21 cellular contexts compared by ENCODE assay signal in the genomic region with DNA sequence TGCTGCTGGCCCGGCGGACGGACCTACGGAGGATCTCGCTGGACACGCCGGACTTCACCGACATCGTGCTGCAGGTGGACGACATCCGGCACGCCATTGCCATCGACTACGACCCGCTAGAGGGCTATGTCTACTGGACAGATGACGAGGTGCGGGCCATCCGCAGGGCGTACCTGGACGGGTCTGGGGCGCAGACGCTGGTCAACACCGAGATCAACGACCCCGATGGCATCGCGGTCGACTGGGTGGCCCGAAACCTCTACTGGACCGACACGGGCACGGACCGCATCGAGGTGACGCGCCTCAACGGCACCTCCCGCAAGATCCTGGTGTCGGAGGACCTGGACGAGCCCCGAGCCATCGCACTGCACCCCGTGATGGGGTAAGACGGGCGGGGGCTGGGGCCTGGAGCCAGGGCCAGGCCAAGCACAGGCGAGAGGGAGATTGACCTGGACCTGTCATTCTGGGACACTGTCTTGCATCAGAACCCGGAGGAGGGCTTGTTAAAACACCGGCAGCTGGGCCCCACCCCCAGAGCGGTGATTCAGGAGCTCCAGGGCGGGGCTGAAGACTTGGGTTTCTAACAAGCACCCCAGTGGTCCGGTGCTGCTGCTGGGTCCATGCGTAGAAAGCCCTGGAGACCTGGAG.
DNase-seq lines count a peak whose midpoint lies in the region; ATAC-seq, FAIRE-seq and TF ChIP-seq lines count a peak whose summit lies in the region.
"Had no signal": no experiment of that assay in that cellular context is flagged by ENCODE, and none has a peak within 500 bp of the region (broad histone marks: within the 10 kb centered on the region; RNA-seq: fewer than 3 reads in every experiment).

No MANE protein-coding gene starts in this region.

- H3K9ac ChIP-seq in K562 (ENCODE audit: insufficient read depth in 1 of 2, low read depth in 2 of 2, low read length in 2 of 2) = peak overlapping the region in 1 of 2 experiments; percentile 42; a peak in 1 of 4 replicates
- H3K9ac ChIP-seq: KMS-11 had no signal

- H4K20me1 ChIP-seq in K562 (replicated peaks; ENCODE audit: control insufficient read depth, insufficient read depth, low read length) = peaks cover 14% of the 10 kb centered on the region; the same call in 1 of the 2 replicates

- intact Hi-C loops in K562 (cut with micrococcal nuclease) = no loop called here
- intact Hi-C loops in right lobe of liver (cut with DNase I) = loop anchor here (5.0 to 10.0 kb wide), 3 partner anchors 72 to 129 kb away; a partner anchor contains a TSS
- intact Hi-C loops in cardiac septum (cut with DNase I) = no loop called here

- H3K79me2 ChIP-seq in K562 (ENCODE audit: control insufficient read depth, insufficient read depth, low read length) = peaks cover 5% of the 10 kb centered on the region; the same call in 1 of the 3 replicates

- no peak overlapping the region for H3K27ac ChIP-seq in K562 (ENCODE audit: extremely low read depth, low read depth, low read length)
- H3K27ac ChIP-seq in right lobe of liver = peak overlapping the region; percentile 64 to 87 (median 73)
- H3K27ac ChIP-seq: KMS-11 had no signal

- no peak overlapping the region for H3K4me2 ChIP-seq in K562 (ENCODE audit: insufficient read depth, low read length)
- H3K4me2 ChIP-seq: KMS-11 had no signal

- H3K27me3 ChIP-seq in K562 (ENCODE audit: control insufficient read depth in 2 of 2, insufficient read depth in 2 of 2, low read length in 2 of 2) (no peaks in the 10 kb centered on the region), right lobe of liver (no peaks in the 10 kb centered on the region)
- H3K27me3 ChIP-seq: BLaER1 had no signal

- POLR2A ChIA-PET in K562 (lab: Yijun Ruan, JAX) = no interaction called here

- CTCF ChIA-PET in K562 (lab: Yijun Ruan, JAX; ENCODE audit: low intra/inter-chr PET ratio) = no interaction called here

- H3K4me1 ChIP-seq in K562 (replicated peaks in 1 of 2; ENCODE audit: control insufficient read depth in 2 of 2, insufficient read depth in 2 of 2, low read length in 2 of 2) = peaks cover 0 to 18% of the 10 kb centered on the region in 2 experiments; a peak in 1 of 5 replicates
- peaks cover 0 to 53% (median 21%) of the 10 kb centered on the region in 4 donors for H3K4me1 ChIP-seq in right lobe of liver

- no peak for TF ChIP-seq POLR2A in NB4 (IDR thresholded peaks at IDR 0.05; ENCODE audit: extremely low read depth, insufficient read length)
- no peak for TF ChIP-seq POLR2A in K562 (conservative IDR thresholded peaks at IDR 0.05)
- no peak for TF ChIP-seq POLR2A in right lobe of liver (IDR thresholded peaks at IDR 0.05)

- WGBS in K562 (ENCODE audit: insufficient coverage, low coverage, missing lambda C conversion rate) = 91% methylated on average over 36 of the region's 52 CpGs
- WGBS in right lobe of liver (ENCODE audit: insufficient coverage, low coverage, low lambda C conversion rate, missing lambda C conversion rate) = 49% methylated on average over 4 of the region's 52 CpGs

- ATAC-seq in K562 (peak; percentile 80), right lobe of liver (peak; percentile 52 to 65 (median 61))

- H2AFZ ChIP-seq in K562 (ENCODE audit: low read depth, low read length) = no peak overlapping the region

- no peak for FAIRE-seq in K562 (lab: Jason Lieb, UNC)

- H3K9me1 ChIP-seq in K562 (ENCODE audit: control insufficient read depth, insufficient read depth, low read length) = no peaks in the 10 kb centered on the region

- in situ Hi-C loops in ACHN (cut with HindIII; ENCODE audit: low pct_ligation_motif_present, low pct_unique_long_range_greater_than_20kb, low sequenced_read_pairs) (no loop called here), K562 (cut with MboI) (no loop called here)

- BruUV-seq in K562 (replicated peaks; lab: Mats Ljungman, UMichigan) = no TSS peak

- H3K9me3 ChIP-seq in K562 (replicated peaks; ENCODE audit: control insufficient read depth, insufficient read depth, low read depth, low read length) (no peaks in the 10 kb centered on the region), right lobe of liver (no peaks in the 10 kb centered on the region)
- H3K9me3 ChIP-seq: BLaER1 had no signal

- TF ChIP-seq CTCF in NB4 (IDR thresholded peaks at IDR 0.05; ENCODE audit: low read depth, low read length) = no peak
- TF ChIP-seq CTCF in K562 (IDR thresholded peaks at IDR 0.05 in 2 of 3, conservative IDR thresholded peaks at IDR 0.05 in 1 of 3; ENCODE audit: insufficient read depth in 2 of 3, low read depth in 1 of 3, low read length in 3 of 3) = no peak
- TF ChIP-seq CTCF in right lobe of liver (IDR thresholded peaks at IDR 0.05) = no peak

- no peak for TF ChIP-seq RAD21 in K562 (CRISPR knock-in tag; conservative IDR thresholded peaks at IDR 0.05 in 1 of 2, IDR thresholded peaks at IDR 0.05 in 1 of 2)

- TF ChIP-seq EP300 in K562 (IDR thresholded peaks at IDR 0.05; ENCODE audit: low read length) = no peak

- H3K4me3 ChIP-seq in NB4 (ENCODE audit: low read depth, low read length) (no peak overlapping the region), K562 (no peak overlapping the region), right lobe of liver (no peak overlapping the region)
- H3K4me3 ChIP-seq: BLaER1 had no signal

- peaks cover 47% of the 10 kb centered on the region; the same call in 2 of the 3 replicates for H3K36me3 ChIP-seq in K562 (ENCODE audit: control insufficient read depth, insufficient read depth, low read length)
- peaks cover 0 to 15% (median 2%) of the 10 kb centered on the region in 4 donors for H3K36me3 ChIP-seq in right lobe of liver

- DNase-seq in ACHN (peak; percentile 2), NB4 (ENCODE audit: low read depth) (peak; percentile 31), K562 (ENCODE audit: extremely low read depth in 1 of 4, low spot score in 3 of 4) (peak in 1 of 4 experiments; percentile 23), right lobe of liver (peak; percentile 79 to 85 (median 83)), cardiac septum (ENCODE audit: low spot score) (no peak), NCI-H128 (lab: John Stamatoyannopoulos, UW; ENCODE audit: unreplicated experiment) (no peak)
- no peak for DNase-seq in effector CD8-positive, alpha-beta T cell (lab: John Stamatoyannopoulos, UW)
- DNase-seq: CD4-positive, CD25-positive, alpha-beta regulatory T cell; DMS153; DND-41; H7; HFFc6; IMR-90; NCI-H1105 treated with DMSO at 0.1 percent for 48 hours; NCI-H2029; NCI-H446; NCI-H524 treated with DMSO at 0.1 percent for 48 hours; NCI-H774; SHP77 had no signal

TF ChIP-seq in K562, 482 proteins besides CTCF, POLR2A, EP300 and RAD21 (continues in another document):
- TF ChIP-seq, protein P1, sequence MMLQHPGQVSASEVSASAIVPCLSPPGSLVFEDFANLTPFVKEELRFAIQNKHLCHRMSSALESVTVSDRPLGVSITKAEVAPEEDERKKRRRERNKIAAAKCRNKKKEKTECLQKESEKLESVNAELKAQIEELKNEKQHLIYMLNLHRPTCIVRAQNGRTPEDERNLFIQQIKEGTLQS (IDR thresholded peaks at IDR 0.05) = peak; percentile 50; the same call in 1 of the 2 replicates
- TF ChIP-seq, protein P1 (CRISPR knock-in tag; conservative IDR thresholded peaks at IDR 0.05) = no peak
- TF ChIP-seq, protein P2, sequence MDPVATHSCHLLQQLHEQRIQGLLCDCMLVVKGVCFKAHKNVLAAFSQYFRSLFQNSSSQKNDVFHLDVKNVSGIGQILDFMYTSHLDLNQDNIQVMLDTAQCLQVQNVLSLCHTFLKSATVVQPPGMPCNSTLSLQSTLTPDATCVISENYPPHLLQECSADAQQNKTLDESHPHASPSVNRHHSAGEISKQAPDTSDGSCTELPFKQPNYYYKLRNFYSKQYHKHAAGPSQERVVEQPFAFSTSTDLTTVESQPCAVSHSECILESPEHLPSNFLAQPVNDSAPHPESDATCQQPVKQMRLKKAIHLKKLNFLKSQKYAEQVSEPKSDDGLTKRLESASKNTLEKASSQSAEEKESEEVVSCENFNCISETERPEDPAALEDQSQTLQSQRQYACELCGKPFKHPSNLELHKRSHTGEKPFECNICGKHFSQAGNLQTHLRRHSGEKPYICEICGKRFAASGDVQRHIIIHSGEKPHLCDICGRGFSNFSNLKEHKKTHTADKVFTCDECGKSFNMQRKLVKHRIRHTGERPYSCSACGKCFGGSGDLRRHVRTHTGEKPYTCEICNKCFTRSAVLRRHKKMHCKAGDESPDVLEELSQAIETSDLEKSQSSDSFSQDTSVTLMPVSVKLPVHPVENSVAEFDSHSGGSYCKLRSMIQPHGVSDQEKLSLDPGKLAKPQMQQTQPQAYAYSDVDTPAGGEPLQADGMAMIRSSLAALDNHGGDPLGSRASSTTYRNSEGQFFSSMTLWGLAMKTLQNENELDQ (CRISPR knock-in tag; IDR thresholded peaks at IDR 0.05; ENCODE audit: borderline replicate concordance) = no peak
- TF ChIP-seq FOXJ3 (CRISPR knock-in tag; IDR thresholded peaks at IDR 0.05) (no peak), NFIC (IDR thresholded peaks at IDR 0.05) (no peak), CEBPG (CRISPR knock-in tag; IDR thresholded peaks at IDR 0.05) (peak; percentile 59; the same call in 1 of the 2 replicates), CEBPG (tag; conservative IDR thresholded peaks at IDR 0.05 in 1 of 2, IDR thresholded peaks at IDR 0.05 in 1 of 2) (0 out of 4 replicates have a peak, but pooled peaks of 1 of the 2 experiments have one; percentile 26), TOE1 (IDR thresholded peaks at IDR 0.05; ENCODE audit: borderline replicate concordance) (no peak), TOE1 (CRISPR knock-in tag; IDR thresholded peaks at IDR 0.05; ENCODE audit: borderline replicate concordance, low read depth) (no peak)
- TF ChIP-seq, protein P3, sequence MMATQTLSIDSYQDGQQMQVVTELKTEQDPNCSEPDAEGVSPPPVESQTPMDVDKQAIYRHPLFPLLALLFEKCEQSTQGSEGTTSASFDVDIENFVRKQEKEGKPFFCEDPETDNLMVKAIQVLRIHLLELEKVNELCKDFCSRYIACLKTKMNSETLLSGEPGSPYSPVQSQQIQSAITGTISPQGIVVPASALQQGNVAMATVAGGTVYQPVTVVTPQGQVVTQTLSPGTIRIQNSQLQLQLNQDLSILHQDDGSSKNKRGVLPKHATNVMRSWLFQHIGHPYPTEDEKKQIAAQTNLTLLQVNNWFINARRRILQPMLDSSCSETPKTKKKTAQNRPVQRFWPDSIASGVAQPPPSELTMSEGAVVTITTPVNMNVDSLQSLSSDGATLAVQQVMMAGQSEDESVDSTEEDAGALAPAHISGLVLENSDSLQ (IDR thresholded peaks at IDR 0.05) = peak; percentile 24; the same call in 1 of the 2 replicates

Comparison
In these comparisons a context has a peak if more than half of its experiments do, and no peak if none do; other contexts are left out.
1. DNase-seq: peak in ACHN (single experiment), NB4 (single experiment) and right lobe of liver (3 of 3); none in cardiac septum (single experiment), effector CD8-positive, alpha-beta T cell (single experiment) and NCI-H128 (single experiment).
2. intact Hi-C loops: an anchor here in right lobe of liver (5.0 to 10.0 kb wide); none called in K562 and cardiac septum.